In the genomic region with DNA sequence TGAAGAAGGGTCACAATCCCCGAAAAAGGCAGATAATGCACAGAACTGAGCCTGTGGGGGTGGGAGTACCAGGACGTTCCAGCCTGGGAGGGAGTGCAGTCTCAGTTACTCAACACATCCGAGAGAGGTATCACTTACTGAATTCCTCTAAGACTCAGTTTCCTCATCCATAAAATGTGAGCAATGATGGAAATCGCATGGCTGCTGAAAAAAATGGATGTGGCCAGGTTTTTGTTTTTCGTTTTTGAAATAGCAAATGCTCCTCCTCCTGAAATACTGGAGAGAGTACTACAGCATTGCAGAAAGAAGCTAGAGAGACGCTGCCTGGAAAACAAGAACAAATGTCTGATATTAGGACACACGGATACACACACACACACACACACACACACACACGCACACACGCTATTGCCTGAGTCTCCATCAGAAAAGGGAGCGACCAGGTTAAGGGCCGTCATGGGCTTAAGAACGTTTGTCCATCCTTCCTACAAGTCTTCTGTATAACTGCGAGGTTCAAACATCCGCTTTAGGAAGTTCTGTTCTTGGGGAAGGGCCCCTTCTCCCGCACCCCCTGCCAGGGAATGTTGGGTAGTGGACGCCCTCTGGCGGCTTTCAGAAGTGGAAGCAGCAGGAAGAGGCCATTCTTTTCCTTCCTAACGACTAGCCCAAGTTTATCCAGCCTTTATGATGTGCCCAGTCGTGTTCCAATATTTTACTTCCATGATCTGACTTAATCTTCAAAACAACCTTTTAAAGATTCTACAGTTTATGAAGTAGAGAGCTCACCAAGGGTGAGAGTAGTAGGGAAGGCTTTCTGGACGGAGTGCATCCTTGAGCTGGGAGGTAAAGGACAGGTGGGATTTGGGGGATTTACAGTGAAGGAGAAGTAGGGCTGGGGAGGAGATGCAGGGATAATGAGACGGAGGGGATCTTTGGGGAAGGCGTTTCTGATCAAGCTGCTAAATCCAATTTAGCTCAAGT, we compare ENCODE assay signal across 1 cellular context.
TF ChIP-seq lines count a peak whose summit lies in the region.

No MANE protein-coding gene starts in this region.

TF ChIP-seq in HepG2, 621 proteins besides CTCF, POLR2A, EP300 and RAD21 (continued from another document):
- TF ChIP-seq, protein P1, sequence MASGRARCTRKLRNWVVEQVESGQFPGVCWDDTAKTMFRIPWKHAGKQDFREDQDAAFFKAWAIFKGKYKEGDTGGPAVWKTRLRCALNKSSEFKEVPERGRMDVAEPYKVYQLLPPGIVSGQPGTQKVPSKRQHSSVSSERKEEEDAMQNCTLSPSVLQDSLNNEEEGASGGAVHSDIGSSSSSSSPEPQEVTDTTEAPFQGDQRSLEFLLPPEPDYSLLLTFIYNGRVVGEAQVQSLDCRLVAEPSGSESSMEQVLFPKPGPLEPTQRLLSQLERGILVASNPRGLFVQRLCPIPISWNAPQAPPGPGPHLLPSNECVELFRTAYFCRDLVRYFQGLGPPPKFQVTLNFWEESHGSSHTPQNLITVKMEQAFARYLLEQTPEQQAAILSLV (CRISPR knock-in tag; IDR thresholded peaks at IDR 0.05; ENCODE audit: borderline replicate concordance), result no peak
- TF ChIP-seq GABPA (IDR thresholded peaks at IDR 0.05; ENCODE audit: low read depth, low read length) (no peak), GABPA (CRISPR knock-in tag; IDR thresholded peaks at IDR 0.05; ENCODE audit: low read depth) (peak; percentile 45; the same call in 1 of the 2 replicates), THAP11 (CRISPR knock-in tag; IDR thresholded peaks at IDR 0.05) (0 out of 2 replicates have a peak, but pooled peaks have one; percentile 24), KDM5A (IDR thresholded peaks at IDR 0.05; ENCODE audit: borderline replicate concordance, low read length) (no peak), HOXA5 (CRISPR knock-in tag; IDR thresholded peaks at IDR 0.05) (no peak), NR2F6 (IDR thresholded peaks at IDR 0.05) (no peak), NR2F6 (CRISPR knock-in tag; IDR thresholded peaks at IDR 0.05) (no peak), HOXA3 (CRISPR knock-in tag; IDR thresholded peaks at IDR 0.05) (peak; percentile 28; the same call in 1 of the 2 replicates), AGO1 (IDR thresholded peaks at IDR 0.05; ENCODE audit: low read depth, low read length, poor library complexity, severe bottlenecking) (no peak), RBAK (CRISPR knock-in tag; IDR thresholded peaks at IDR 0.05) (no peak)
- TF ChIP-seq, protein P2, sequence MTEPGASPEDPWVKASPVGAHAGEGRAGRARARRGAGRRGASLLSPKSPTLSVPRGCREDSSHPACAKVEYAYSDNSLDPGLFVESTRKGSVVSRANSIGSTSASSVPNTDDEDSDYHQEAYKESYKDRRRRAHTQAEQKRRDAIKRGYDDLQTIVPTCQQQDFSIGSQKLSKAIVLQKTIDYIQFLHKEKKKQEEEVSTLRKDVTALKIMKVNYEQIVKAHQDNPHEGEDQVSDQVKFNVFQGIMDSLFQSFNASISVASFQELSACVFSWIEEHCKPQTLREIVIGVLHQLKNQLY (CRISPR knock-in tag; IDR thresholded peaks at IDR 0.05), result no peak
- TF ChIP-seq, protein P3, sequence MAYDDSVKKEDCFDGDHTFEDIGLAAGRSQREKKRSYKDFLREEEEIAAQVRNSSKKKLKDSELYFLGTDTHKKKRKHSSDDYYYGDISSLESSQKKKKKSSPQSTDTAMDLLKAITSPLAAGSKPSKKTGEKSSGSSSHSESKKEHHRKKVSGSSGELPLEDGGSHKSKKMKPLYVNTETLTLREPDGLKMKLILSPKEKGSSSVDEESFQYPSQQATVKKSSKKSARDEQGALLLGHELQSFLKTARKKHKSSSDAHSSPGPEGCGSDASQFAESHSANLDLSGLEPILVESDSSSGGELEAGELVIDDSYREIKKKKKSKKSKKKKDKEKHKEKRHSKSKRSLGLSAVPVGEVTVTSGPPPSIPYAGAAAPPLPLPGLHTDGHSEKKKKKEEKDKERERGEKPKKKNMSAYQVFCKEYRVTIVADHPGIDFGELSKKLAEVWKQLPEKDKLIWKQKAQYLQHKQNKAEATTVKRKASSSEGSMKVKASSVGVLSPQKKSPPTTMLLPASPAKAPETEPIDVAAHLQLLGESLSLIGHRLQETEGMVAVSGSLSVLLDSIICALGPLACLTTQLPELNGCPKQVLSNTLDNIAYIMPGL (CRISPR knock-in tag; IDR thresholded peaks at IDR 0.05; ENCODE audit: borderline replicate concordance in 1 of 2, low read depth in 1 of 2), result peak; percentile 67 to 71; a peak in 3 of 4 replicates
